17 cellular contexts compared by ENCODE assay signal in the genomic region with DNA sequence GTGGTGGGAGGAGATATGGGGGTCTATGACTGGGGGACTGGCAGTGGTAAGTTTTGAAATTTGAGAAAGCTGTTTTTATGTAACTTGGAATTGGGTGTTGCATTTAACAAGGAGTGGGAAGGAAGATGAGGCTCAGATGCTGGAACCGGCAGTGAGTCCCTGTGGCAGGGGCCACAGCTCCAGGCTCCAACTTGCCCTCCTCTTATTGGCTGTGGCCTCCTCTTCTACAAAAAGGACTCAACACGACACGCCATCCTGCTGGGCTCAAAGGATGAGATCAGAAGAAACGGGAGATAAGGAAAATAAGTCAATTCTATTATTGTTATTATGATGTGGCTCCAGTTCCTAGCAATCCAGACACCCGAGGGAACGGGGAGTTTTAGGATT. TPM values are rescaled to one million over a fixed set of nuclear protein-coding genes. Genes with fewer than 3 reads are reported as not detected.
DNase-seq lines count a peak whose midpoint lies in the region; ATAC-seq and TF ChIP-seq lines count a peak whose summit lies in the region.
"Had no signal": no experiment of that assay in that cellular context is flagged by ENCODE, and none has a peak within 500 bp of the region (broad histone marks: within the 10 kb centered on the region; RNA-seq: fewer than 3 reads in every experiment).

No MANE protein-coding gene starts in this region.

- no peaks in the 10 kb centered on the region for H3K27me3 ChIP-seq in SJCRH30
- no peaks in the 10 kb centered on the region for H3K27me3 ChIP-seq in esophagus muscularis mucosa
- no peaks in the 10 kb centered on the region for H3K27me3 ChIP-seq in uterus

- TF ChIP-seq POLR2A in esophagus muscularis mucosa (IDR thresholded peaks at IDR 0.05; ENCODE audit: low read depth) (no peak), uterus (IDR thresholded peaks at IDR 0.05) (no peak)

- TF ChIP-seq CTCF in esophagus muscularis mucosa (IDR thresholded peaks at IDR 0.05) (no peak), mesothelial cell of epicardium (IDR thresholded peaks at IDR 0.05; ENCODE audit: unreplicated experiment) (no peak), uterus (IDR thresholded peaks at IDR 0.05) (no peak), CD14-positive monocyte (IDR thresholded peaks at IDR 0.05) (no peak)

- H3K4me3 Mint-ChIP-seq in mesothelial cell of epicardium (no peak overlapping the region), CD14-positive monocyte (no peak overlapping the region)
- H3K4me3 Mint-ChIP-seq: activated CD4-positive, alpha-beta T cell treated with anti-CD3 and anti-CD28 coated beads for 36 hours; immature natural killer cell; naive thymus-derived CD8-positive, alpha-beta T cell had no signal

- H3K4me1 Mint-ChIP-seq in mesothelial cell of epicardium (peaks cover 50% of the 10 kb centered on the region), CD14-positive monocyte (peaks cover 54% of the 10 kb centered on the region)

- no peaks in the 10 kb centered on the region for H3K9me3 ChIP-seq in SJCRH30 (replicated peaks)
- H3K9me3 ChIP-seq in esophagus muscularis mucosa: no peaks in the 10 kb centered on the region
- H3K9me3 ChIP-seq in uterus: no peaks in the 10 kb centered on the region

- H3K27me3 Mint-ChIP-seq in mesothelial cell of epicardium (ENCODE audit: low read depth) (no peaks in the 10 kb centered on the region), CD14-positive monocyte (ENCODE audit: low read depth in 3 of 3) (peaks cover under 1 to 3% (median 1%) of the 10 kb centered on the region in 3 donors)

- no peak overlapping the region for H3K27ac ChIP-seq in SJCRH30
- peak overlapping the region in 3 of 4 donors; percentile 7 to 40 (median 18) for H3K27ac ChIP-seq in esophagus muscularis mucosa (replicated peaks in 1 of 4)
- H3K27ac ChIP-seq in uterus: peak overlapping the region; percentile 38 to 46
- H3K27ac ChIP-seq in caudate nucleus (ENCODE audit: low read depth, low read length): no peak overlapping the region
- H3K27ac ChIP-seq: SK-N-MC had no signal

- 0 out of 2 replicates have a peak overlapping the region, but pooled peaks have one; percentile 2 for H3K4me3 ChIP-seq in SJCRH30
- no peak overlapping the region for H3K4me3 ChIP-seq in esophagus muscularis mucosa
- no peak overlapping the region for H3K4me3 ChIP-seq in uterus
- H3K4me3 ChIP-seq: SK-N-MC had no signal

- H3K9me3 Mint-ChIP-seq in mesothelial cell of epicardium (no peaks in the 10 kb centered on the region), CD14-positive monocyte (peaks cover 0 to 4% (median 0%) of the 10 kb centered on the region in 7 donors)
- H3K9me3 Mint-ChIP-seq: immature natural killer cell; naive thymus-derived CD8-positive, alpha-beta T cell had no signal

- H3K27ac Mint-ChIP-seq in mesothelial cell of epicardium (peak overlapping the region; percentile 89), CD14-positive monocyte (no peak overlapping the region)
- H3K27ac Mint-ChIP-seq: activated CD4-positive, alpha-beta T cell treated with anti-CD3 and anti-CD28 coated beads for 36 hours; immature natural killer cell had no signal

- H3K36me3 ChIP-seq in SJCRH30: no peaks in the 10 kb centered on the region
- no peaks in the 10 kb centered on the region for H3K36me3 ChIP-seq in esophagus muscularis mucosa
- no peaks in the 10 kb centered on the region for H3K36me3 ChIP-seq in uterus

- H3K4me1 ChIP-seq in SJCRH30 (peaks cover 41% of the 10 kb centered on the region), esophagus muscularis mucosa (peaks cover 27 to 44% (median 40%) of the 10 kb centered on the region in 4 donors), uterus (no peaks in the 10 kb centered on the region)

- ATAC-seq in HG03097 (IDR thresholded peaks at IDR 0.05; ENCODE audit: low FRiP score, unreplicated experiment): no peak
- ATAC-seq: activated CD4-positive, alpha-beta T cell treated with anti-CD3 and anti-CD28 coated beads for 36 hours; naive thymus-derived CD8-positive, alpha-beta T cell had no signal

- intact Hi-C loops in esophagus muscularis mucosa (cut with DNase I): no loop called here
- intact Hi-C loops in uterus (cut with DNase I; ENCODE audit: low total_unique reads): no loop called here
- intact Hi-C loops in CD14-positive monocyte (cut with micrococcal nuclease): no loop called here

- DNase-seq in SJCRH30: peak in 1 of 2 experiments; percentile 47
- DNase-seq in esophagus muscularis mucosa (ENCODE audit: extremely low spot score): no peak
- no peak for DNase-seq in mesothelial cell of epicardium (ENCODE audit: low spot score in 2 of 2, unreplicated experiment in 2 of 2)
- no peak for DNase-seq in uterus
- DNase-seq in caudate nucleus (lab: John Stamatoyannopoulos, UW): no peak
- no peak for DNase-seq in CD14-positive monocyte (ENCODE audit: low spot score)
- DNase-seq: activated CD4-positive, alpha-beta T cell treated with anti-CD3 and anti-CD28 coated beads for 36 hours; activated gamma-delta T cell treated with Interleukin-2 at 50 U/mL for 16 hours; erythroblast; immature natural killer cell; naive thymus-derived CD8-positive, alpha-beta T cell; NCI-H2029 treated with DMSO at 0.1 percent for 48 hours; NCI-H510A; retina; stimulated activated CD4-positive, alpha-beta T cell treated with anti-CD3 and anti-CD28 coated beads, Interleukin-2, amount 100 ng/mL, for 24 hours had no signal

- WGBS in esophagus muscularis mucosa: 78% methylated on average over 6 of the region's 6 CpGs

- TF ChIP-seq EP300 in esophagus muscularis mucosa (IDR thresholded peaks at IDR 0.05): no peak

- H3K36me3 Mint-ChIP-seq in mesothelial cell of epicardium (no peaks in the 10 kb centered on the region), CD14-positive monocyte (peaks cover 1 to 4% of the 10 kb centered on the region in 2 donors)
- H3K36me3 Mint-ChIP-seq: immature natural killer cell; naive thymus-derived CD8-positive, alpha-beta T cell had no signal

RNA-seq across cellular contexts. Expression of a gene that starts 5.8 kb away (rescaled TPM):
- 0.10 and 0.13 TPM in 2 replicates for total RNA-seq in SJCRH30 (2014; rRNA removed; shearing (Covaris generic))
- total RNA-seq in esophagus muscularis mucosa (100 to 1,000 TPM; 170 to 385 (median 212) TPM), mesothelial cell of epicardium (32.4 to 35.7 TPM (median 35.3 TPM) in 3 replicates), uterus (100 to 1,000 TPM; 136 to 639 (median 209) TPM)
- polyA plus RNA-seq in CD14-positive monocyte: 1 to 10 TPM in 1 of 2 donors, under 1 TPM in 1; 0.47 to 1.6 TPM
- total RNA-seq: naive thymus-derived CD8-positive, alpha-beta T cell had no signal
- polyA plus RNA-seq: immature natural killer cell; naive thymus-derived CD8-positive, alpha-beta T cell had no signal

Comparison
In these comparisons a context has a peak if more than half of its experiments do, and no peak if none do; other contexts are left out.
1. H3K27ac ChIP-seq: peak in esophagus muscularis mucosa (3 of 4) and uterus (2 of 2); none in SJCRH30 (single experiment) and caudate nucleus (single experiment).
2. RNA of a gene that starts 5.8 kb away (total RNA-seq): 136 to 639 TPM in uterus, 170 to 385 TPM in esophagus muscularis mucosa and 32.4 to 35.7 TPM in mesothelial cell of epicardium; 0.10 to 0.13 TPM in SJCRH30; every median in the first group is over 10 times any median in the second.